In the genomic region with DNA sequence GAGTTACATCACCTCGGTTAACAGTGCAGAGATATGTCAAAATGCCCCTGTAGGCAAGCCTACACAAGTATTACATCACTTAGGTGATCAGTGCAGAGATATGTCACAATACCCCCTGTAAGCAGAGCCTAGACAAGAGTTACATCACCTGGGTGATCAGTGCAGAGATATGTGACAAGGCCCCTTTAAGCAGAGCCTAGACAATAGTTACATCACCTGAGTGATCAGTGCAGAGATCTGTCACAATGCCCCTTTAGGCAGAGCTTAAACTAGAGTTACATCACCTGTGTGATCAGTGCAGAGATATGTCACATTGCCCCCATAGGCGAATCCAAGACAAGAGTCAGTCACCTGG, we compare ENCODE assay signal across 12 cellular contexts. TPM values are rescaled to one million over a fixed set of nuclear protein-coding genes. Genes with fewer than 3 reads are reported as not detected.
DNase-seq lines count a peak whose midpoint lies in the region; ATAC-seq and TF ChIP-seq lines count a peak whose summit lies in the region.
"Not testable (repeated sequence)": the region's sequence is repeated elsewhere in the genome, so short reads cannot be mapped to it uniquely, and the experiment has no call there.
"Had no signal": no experiment of that assay in that cellular context is flagged by ENCODE, and none has a peak within 500 bp of the region (broad histone marks: within the 10 kb centered on the region; RNA-seq: fewer than 3 reads in every experiment).

No MANE protein-coding gene starts in this region.

- not testable (repeated sequence) for H3K27me3 Mint-ChIP-seq in activated CD8-positive, alpha-beta memory T cell treated with anti-CD3 and anti-CD28 coated beads, Interleukin-2, amount 10 ng/mL, durations not matched to agents 7 days and 5 days; stimulated activated memory B cell treated with anti-CD40 and anti-IgM and Interleukin-4, amounts not matched to agents 10 μg/mL and 1 μg/mL and 100 μg/mL, for 72 hours

- no CpG with 5 or more reads among the region's 2 CpGs for WGBS in gastroesophageal sphincter (ENCODE audit: low coverage in 1 of 2), 2 donors

- H3K4me1 Mint-ChIP-seq in activated CD8-positive, alpha-beta memory T cell treated with anti-CD3 and anti-CD28 coated beads, Interleukin-2, amount 10 ng/mL, durations not matched to agents 7 days and 5 days; stimulated activated memory B cell treated with anti-CD40 and anti-IgM and Interleukin-4, amounts not matched to agents 10 μg/mL and 1 μg/mL and 100 μg/mL, for 72 hours: not testable (repeated sequence)

- intact Hi-C loops in lower lobe of right lung (cut with DNase I), result not testable (repeated sequence)

- H3K4me3 ChIP-seq in gastroesophageal sphincter, lower lobe of right lung: not testable (repeated sequence)

- H3K9me3 ChIP-seq in gastroesophageal sphincter, lower lobe of right lung: not testable (repeated sequence)

- not testable (repeated sequence) for TF ChIP-seq CTCF in gastroesophageal sphincter (IDR thresholded peaks at IDR 0.05); lower lobe of right lung (IDR thresholded peaks at IDR 0.05)

- not testable (repeated sequence) for DNase-seq in activated CD8-positive, alpha-beta memory T cell treated with anti-CD3 and anti-CD28 coated beads, Interleukin-2, amount 10 ng/mL, durations not matched to agents 7 days and 5 days; lower lobe of right lung

- H3K4me1 ChIP-seq in gastroesophageal sphincter, lower lobe of right lung: not testable (repeated sequence)

- H3K27me3 ChIP-seq in gastroesophageal sphincter; lower lobe of right lung (ENCODE audit: low read depth): not testable (repeated sequence)

- H3K36me3 Mint-ChIP-seq in activated CD8-positive, alpha-beta memory T cell treated with anti-CD3 and anti-CD28 coated beads, Interleukin-2, amount 10 ng/mL, durations not matched to agents 7 days and 5 days; stimulated activated memory B cell treated with anti-CD40 and anti-IgM and Interleukin-4, amounts not matched to agents 10 μg/mL and 1 μg/mL and 100 μg/mL, for 72 hours: not testable (repeated sequence)

- not testable (repeated sequence) for H3K36me3 ChIP-seq in gastroesophageal sphincter, lower lobe of right lung

- H3K9me3 Mint-ChIP-seq in activated CD8-positive, alpha-beta memory T cell treated with anti-CD3 and anti-CD28 coated beads, Interleukin-2, amount 10 ng/mL, durations not matched to agents 7 days and 5 days (ENCODE audit: low read depth); stimulated activated memory B cell treated with anti-CD40 and anti-IgM and Interleukin-4, amounts not matched to agents 10 μg/mL and 1 μg/mL and 100 μg/mL, for 72 hours: not testable (repeated sequence)

- not testable (repeated sequence) for H3K27ac Mint-ChIP-seq in activated CD8-positive, alpha-beta memory T cell treated with anti-CD3 and anti-CD28 coated beads, Interleukin-2, amount 10 ng/mL, durations not matched to agents 7 days and 5 days; stimulated activated memory B cell treated with anti-CD40 and anti-IgM and Interleukin-4, amounts not matched to agents 10 μg/mL and 1 μg/mL and 100 μg/mL, for 72 hours

- not testable (repeated sequence) for H3K4me3 Mint-ChIP-seq in activated CD8-positive, alpha-beta memory T cell treated with anti-CD3 and anti-CD28 coated beads, Interleukin-2, amount 10 ng/mL, durations not matched to agents 7 days and 5 days; stimulated activated memory B cell treated with anti-CD40 and anti-IgM and Interleukin-4, amounts not matched to agents 10 μg/mL and 1 μg/mL and 100 μg/mL, for 72 hours

- ATAC-seq in GM18520 (IDR thresholded peaks at IDR 0.05; ENCODE audit: unreplicated experiment) (peak; percentile 15), GM21367 (IDR thresholded peaks at IDR 0.05; ENCODE audit: unreplicated experiment) (peak; percentile 12), HG02759 (IDR thresholded peaks at IDR 0.05; ENCODE audit: unreplicated experiment) (peak; percentile 32), HG03442 (IDR thresholded peaks at IDR 0.05; ENCODE audit: unreplicated experiment) (peak; percentile 22), gastroesophageal sphincter (peak; percentile 55), lower lobe of right lung (peak; percentile 66 to 75)
- peak; percentile 27 for ATAC-seq in activated CD8-positive, alpha-beta memory T cell treated with anti-CD3 and anti-CD28 coated beads, Interleukin-2, amount 10 ng/mL, durations not matched to agents 7 days and 5 days
- ATAC-seq in stimulated activated memory B cell treated with anti-CD40 and anti-IgM and Interleukin-4, amounts not matched to agents 10 μg/mL and 1 μg/mL and 100 μg/mL, for 72 hours, result peak; percentile 62

- CTCF ChIA-PET in activated CD8-positive, alpha-beta memory T cell treated with anti-CD3 and anti-CD28 coated beads, Interleukin-2, amount 10 ng/mL, durations not matched to agents 7 days and 5 days (lab: Charles Lee), result not testable (repeated sequence)

- TF ChIP-seq EP300 in gastroesophageal sphincter (IDR thresholded peaks at IDR 0.05), result not testable (repeated sequence)

- H3K27ac ChIP-seq in gastroesophageal sphincter, lower lobe of right lung: not testable (repeated sequence)

- not testable (repeated sequence) for TF ChIP-seq POLR2A in gastroesophageal sphincter (IDR thresholded peaks at IDR 0.05)

RNA-seq across cellular contexts. Expression of a gene that starts 6.1 kb away (rescaled TPM):
- not detected for total RNA-seq in activated CD8-positive, alpha-beta memory T cell treated with anti-CD3 and anti-CD28 coated beads, Interleukin-2, amount 10 ng/mL, durations not matched to agents 7 days and 5 days
- not detected for total RNA-seq in gastroesophageal sphincter
- total RNA-seq in lower lobe of right lung, result not detected
- total RNA-seq: activated CD4-positive, alpha-beta memory T cell treated with anti-CD3 and anti-CD28 coated beads, Interleukin-2, amount 10 ng/mL, durations not matched to agents 7 days and 5 days; Caco-2; MCF 10A; stomach had no signal

Comparison
In these comparisons a context has a peak if more than half of its experiments do, and no peak if none do; other contexts are left out.
1. ATAC-seq: peak in every context shown above with its lines; median percentile 70 in lower lobe of right lung; 62 in stimulated activated memory B cell treated with anti-CD40 and anti-IgM and Interleukin-4, amounts not matched to agents 10 μg/mL and 1 μg/mL and 100 μg/mL, for 72 hours; 55 in gastroesophageal sphincter; 32 in HG02759; 27 in activated CD8-positive, alpha-beta memory T cell treated with anti-CD3 and anti-CD28 coated beads, Interleukin-2, amount 10 ng/mL, durations not matched to agents 7 days and 5 days; 22 in HG03442; 15 in GM18520; 12 in GM21367.